Comparison of ENCODE assay signal across 27 cellular contexts in the genomic region with DNA sequence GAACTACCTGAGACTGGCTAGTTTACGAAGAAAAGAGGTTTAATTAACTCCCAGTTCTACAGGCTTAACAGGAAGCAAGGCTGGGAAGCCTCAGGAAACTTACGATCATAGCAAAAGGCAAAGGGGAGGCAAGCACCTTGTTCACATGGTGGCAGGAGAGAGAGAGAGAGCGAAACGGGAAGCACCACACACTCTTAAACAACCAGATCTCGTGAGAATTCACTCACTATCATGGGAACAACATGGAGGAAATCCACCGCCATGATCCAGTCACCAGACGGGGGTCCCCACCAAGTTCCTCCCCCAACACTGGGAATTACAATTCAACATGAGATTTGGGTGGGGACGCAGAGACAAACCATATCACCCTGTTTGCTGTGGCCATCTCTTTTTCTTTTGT. TPM values are rescaled to one million over a fixed set of nuclear protein-coding genes. Genes with fewer than 3 reads are reported as not detected.
"Had no signal": no experiment of that assay in that cellular context is flagged by ENCODE, and none has a peak within 500 bp of the region (broad histone marks: within the 10 kb centered on the region; RNA-seq: fewer than 3 reads in every experiment).

No MANE protein-coding gene starts in this region.

- H3K9ac ChIP-seq: KMS-11 had no signal

- H3K4me2 ChIP-seq: KMS-11 had no signal

- ATAC-seq: PC-3, Right ventricle myocardium inferior, SK-N-SH treated with all-trans-retinoic acid at 6 μM for 48 hours had no signal

- H3K4me1 ChIP-seq: Peyer's patch, SJCRH30 had no signal

- DNase-seq: IMR-90; Kasumi-1; MM.1S; NCI-H1092 treated with DMSO at 0.1 percent for 48 hours; NCI-H1436; NCI-H187; NCI-H2029; NCI-H2081 treated with DMSO at 0.1 percent for 48 hours; NCI-H2171; NCI-H226; NCI-H446; NCI-H510A; NCI-H524 treated with DMSO at 0.1 percent for 48 hours; NCI-H69; NCI-H774; NK-92 treated with Interleukin-12 subunit alpha and Interleukin-12 subunit beta, amount 100 ng/mL, for 24 hours; PC-3; Peyer's patch; SHP77 treated with DMSO at 0.1 percent for 48 hours; SJCRH30 had no signal

- H3K27me3 ChIP-seq: Peyer's patch, SJCRH30 had no signal

- H3K9me3 ChIP-seq: Peyer's patch, SJCRH30 had no signal

- H3K4me3 ChIP-seq: Peyer's patch, SJCRH30 had no signal

- H3K36me3 ChIP-seq: Peyer's patch, SJCRH30 had no signal

- H3K27ac ChIP-seq: KMS-11, Peyer's patch, SJCRH30 had no signal

RNA-seq across cellular contexts. Expression of a gene that starts 11.8 kb away (rescaled TPM):
- total RNA-seq: HT-29, IMR-90, M059J, OCI-LY7, PC-3, Peyer's patch, Right ventricle myocardium inferior, RPMI7951, SJCRH30 had no signal
- polyA plus RNA-seq: IMR-90 had no signal

RNA-seq across cellular contexts. Expression of a gene that starts 49.5 kb away (rescaled TPM):
- total RNA-seq: HT-29, IMR-90, OCI-LY7, PC-3 had no signal
- polyA plus RNA-seq: IMR-90 had no signal
